ENCODE assay signal across 24 cellular contexts in genomic region chr5:97071993-97072392, GRCh38.
"Had no signal": no experiment of that assay in that cellular context is flagged by ENCODE, and none has a peak within 500 bp of the region (broad histone marks: within the 10 kb centered on the region; RNA-seq: fewer than 3 reads in every experiment).

No MANE protein-coding gene starts in this region.

- H3K36me3 ChIP-seq: colonic mucosa, esophagus muscularis mucosa, esophagus squamous epithelium, gastrocnemius medialis, gastroesophageal sphincter, heart left ventricle, heart right ventricle had no signal

- H3K4me1 ChIP-seq: colonic mucosa, gastrocnemius medialis had no signal

- DNase-seq: colonic mucosa; cortex of kidney; dermis blood vessel endothelial cell; dorsolateral prefrontal cortex; effector CD4-positive, alpha-beta T cell; effector CD8-positive, alpha-beta T cell; effector memory CD4-positive, alpha-beta T cell; effector memory CD8-positive, alpha-beta T cell; endodermal cell; erythroblast; esophagus squamous epithelium; foreskin fibroblast; foreskin keratinocyte; foreskin melanocyte; gastrocnemius medialis; glutamatergic neuron; head of caudate nucleus; heart left ventricle; heart right ventricle had no signal

- H3K27me3 ChIP-seq: colonic mucosa, dorsolateral prefrontal cortex, esophagus muscularis mucosa, esophagus squamous epithelium, gastrocnemius medialis, gastroesophageal sphincter, heart left ventricle, heart right ventricle had no signal

- H3K9me3 ChIP-seq: colonic mucosa, esophagus muscularis mucosa, esophagus squamous epithelium, gastrocnemius medialis, gastroesophageal sphincter, heart left ventricle, heart right ventricle had no signal

- ATAC-seq: effector memory CD8-positive, alpha-beta T cell; esophagus mucosa; foreskin keratinocyte; gastrocnemius medialis; gastroesophageal sphincter; heart left ventricle; heart right ventricle had no signal

- H3K4me3 ChIP-seq: colonic mucosa, coronary artery, esophagus muscularis mucosa, esophagus squamous epithelium, gastrocnemius medialis, gastroesophageal sphincter, heart left ventricle, heart right ventricle had no signal

- H3K27ac ChIP-seq: colonic mucosa, coronary artery, epithelial cell of prostate, esophagus squamous epithelium, foreskin keratinocyte, gastrocnemius medialis, heart left ventricle, heart right ventricle had no signal
